Comparison of ENCODE assay signal across 1 cellular context in genomic region chr14:97180304-97181200, GRCh38.
TF ChIP-seq lines count a peak whose summit lies in the region.

No MANE protein-coding gene starts in this region.

TF ChIP-seq in HEK293, 187 proteins besides CTCF, POLR2A, EP300 and RAD21 (continued from another document):
- TF ChIP-seq PATZ1 (tag by site-specific recombination; IDR thresholded peaks at IDR 0.05) (peak; percentile 17; the same call in 1 of the 2 replicates), KLF8 (tag by site-specific recombination; IDR thresholded peaks at IDR 0.05) (0 out of 2 replicates have a peak, but pooled peaks have one; percentile 40), ZNF26 (tag by site-specific recombination; IDR thresholded peaks at IDR 0.05) (no peak), ZNF513 (tag by site-specific recombination; IDR thresholded peaks at IDR 0.05) (no peak), ZNF311 (tag by site-specific recombination; IDR thresholded peaks at IDR 0.05; ENCODE audit: borderline replicate concordance) (no peak), ZNF16 (tag by site-specific recombination; IDR thresholded peaks at IDR 0.05; ENCODE audit: low read depth) (no peak), ZNF169 (tag by site-specific recombination; IDR thresholded peaks at IDR 0.05) (no peak), ZNF398 (tag by site-specific recombination; IDR thresholded peaks at IDR 0.05) (peak; percentile 35; the same call in 1 of the 2 replicates), SP7 (tag by site-specific recombination; IDR thresholded peaks at IDR 0.05) (peak; percentile 49; the same call in 1 of the 2 replicates), ZBTB11 (tag by site-specific recombination; conservative IDR thresholded peaks at IDR 0.05; ENCODE audit: low read depth) (no peak), ZNF660 (tag by site-specific recombination; IDR thresholded peaks at IDR 0.05) (peak; percentile 62; the same call in 1 of the 2 replicates), ZNF394 (tag by site-specific recombination; IDR thresholded peaks at IDR 0.05; ENCODE audit: borderline replicate concordance) (peak; percentile 42; the same call in 1 of the 2 replicates), ZNF350 (tag by site-specific recombination; IDR thresholded peaks at IDR 0.05) (no peak), KLF17 (tag by site-specific recombination; IDR thresholded peaks at IDR 0.05) (peak; percentile 81), ZNF404 (tag by site-specific recombination; IDR thresholded peaks at IDR 0.05) (no peak), ZNF777 (tag by site-specific recombination; IDR thresholded peaks at IDR 0.05; ENCODE audit: borderline replicate concordance) (no peak)
